ENCODE assay signal across 8 cellular contexts in the genomic region with DNA sequence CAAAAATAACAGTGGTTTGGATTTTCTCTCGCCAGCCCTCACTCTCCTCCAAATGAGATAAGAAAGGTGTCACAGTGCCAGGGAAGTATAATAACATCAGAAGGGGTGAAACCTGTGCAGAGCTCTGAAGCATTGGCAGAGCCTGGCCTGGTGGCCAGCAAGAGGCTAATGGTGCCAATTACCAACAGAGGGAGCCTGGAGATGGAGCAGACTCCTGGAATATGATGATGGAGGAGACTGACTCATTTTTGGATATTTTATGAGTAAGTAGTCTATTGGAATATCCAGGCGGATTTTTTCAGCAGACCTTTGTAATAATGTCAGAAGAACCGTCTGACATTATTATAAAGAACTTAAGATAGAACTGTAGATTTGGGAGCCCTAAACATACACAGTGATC.
DNase-seq lines count a peak whose midpoint lies in the region; ATAC-seq and TF ChIP-seq lines count a peak whose summit lies in the region.

No MANE protein-coding gene starts in this region.

- no peak overlapping the region for H3K27ac ChIP-seq in Karpas-422 (ENCODE audit: low read length)

- H3K4me1 ChIP-seq in Caco-2, result peaks cover 8% of the 10 kb centered on the region; the same call in 1 of the 2 replicates
- no peaks in the 10 kb centered on the region for H3K4me1 ChIP-seq in Karpas-422 (ENCODE audit: low read length)

- H3K9ac ChIP-seq in Karpas-422 (ENCODE audit: low read length), result no peak overlapping the region

- H3K36me3 Mint-ChIP-seq in Caco-2 (ENCODE audit: insufficient read depth, unreplicated experiment), result no peaks in the 10 kb centered on the region
- H3K36me3 Mint-ChIP-seq in chondrocyte (ENCODE audit: low read depth), result no peaks in the 10 kb centered on the region
- no peaks in the 10 kb centered on the region for H3K36me3 Mint-ChIP-seq in memory B cell
- H3K36me3 Mint-ChIP-seq in stimulated activated memory B cell treated with anti-CD40 and anti-IgM and Interleukin-4, amounts not matched to agents 10 μg/mL and 1 μg/mL and 100 μg/mL, for 72 hours, result no peaks in the 10 kb centered on the region

- POLR2A ChIA-PET in Caco-2 (lab: Charles Lee), result no interaction called here

- CTCF ChIA-PET in Caco-2 (lab: Charles Lee), result no interaction called here

- H3K36me3 ChIP-seq in Caco-2 (ENCODE audit: control insufficient read depth, insufficient read depth, low read length) (no peaks in the 10 kb centered on the region), Karpas-422 (ENCODE audit: insufficient read depth, low read length) (no peaks in the 10 kb centered on the region)

- H3K9me3 Mint-ChIP-seq in Caco-2 (ENCODE audit: unreplicated experiment) (no peaks in the 10 kb centered on the region), chondrocyte (ENCODE audit: low read depth) (no peaks in the 10 kb centered on the region), memory B cell (peaks cover 1% of the 10 kb centered on the region)
- H3K9me3 Mint-ChIP-seq in stimulated activated memory B cell treated with anti-CD40 and anti-IgM and Interleukin-4, amounts not matched to agents 10 μg/mL and 1 μg/mL and 100 μg/mL, for 72 hours, result no peaks in the 10 kb centered on the region

- no peak overlapping the region for H3K27ac Mint-ChIP-seq in Caco-2 (ENCODE audit: unreplicated experiment)
- H3K27ac Mint-ChIP-seq in chondrocyte (ENCODE audit: unreplicated experiment), result peak overlapping the region; percentile 68
- peak overlapping the region; percentile 3 for H3K27ac Mint-ChIP-seq in memory B cell
- no peak overlapping the region for H3K27ac Mint-ChIP-seq in stimulated activated memory B cell treated with anti-CD40 and anti-IgM and Interleukin-4, amounts not matched to agents 10 μg/mL and 1 μg/mL and 100 μg/mL, for 72 hours

- DNase-seq in Caco-2 (peak; percentile 39 to 45), NCI-H1694 (lab: John Stamatoyannopoulos, UW) (peak; percentile 4), chondrocyte (ENCODE audit: low spot score) (no peak), memory B cell (ENCODE audit: low spot score in 2 of 2) (no peak), Karpas-422 (no peak)

- H3K27me3 Mint-ChIP-seq in Caco-2 (ENCODE audit: insufficient read depth, unreplicated experiment) (no peaks in the 10 kb centered on the region), chondrocyte (ENCODE audit: low read depth) (no peaks in the 10 kb centered on the region), memory B cell (no peaks in the 10 kb centered on the region)
- no peaks in the 10 kb centered on the region for H3K27me3 Mint-ChIP-seq in stimulated activated memory B cell treated with anti-CD40 and anti-IgM and Interleukin-4, amounts not matched to agents 10 μg/mL and 1 μg/mL and 100 μg/mL, for 72 hours

- H3K27me3 ChIP-seq in Caco-2 (replicated peaks; ENCODE audit: control insufficient read depth, insufficient read depth, low read length) (no peaks in the 10 kb centered on the region), Karpas-422 (ENCODE audit: low read length) (no peaks in the 10 kb centered on the region)

- no peak overlapping the region for H3K4me2 ChIP-seq in Karpas-422 (ENCODE audit: low read depth, low read length, poor library complexity, severe bottlenecking)

- no peaks in the 10 kb centered on the region for H3K79me2 ChIP-seq in Karpas-422 (ENCODE audit: low read length)

- no peak overlapping the region for H2AFZ ChIP-seq in Karpas-422 (ENCODE audit: low read length)

- H3K4me3 Mint-ChIP-seq in Caco-2 (ENCODE audit: unreplicated experiment), result no peak overlapping the region
- H3K4me3 Mint-ChIP-seq in chondrocyte (ENCODE audit: unreplicated experiment), result no peak overlapping the region
- H3K4me3 Mint-ChIP-seq in memory B cell, result no peak overlapping the region
- no peak overlapping the region for H3K4me3 Mint-ChIP-seq in stimulated activated memory B cell treated with anti-CD40 and anti-IgM and Interleukin-4, amounts not matched to agents 10 μg/mL and 1 μg/mL and 100 μg/mL, for 72 hours

- H4K20me1 ChIP-seq in Karpas-422 (ENCODE audit: insufficient read depth, low read depth, low read length), result no peaks in the 10 kb centered on the region

- H3K9me3 ChIP-seq in Caco-2 (no peaks in the 10 kb centered on the region), Karpas-422 (ENCODE audit: low read length) (no peaks in the 10 kb centered on the region)

- ATAC-seq in memory B cell (ENCODE audit: low read depth), result no peak
- ATAC-seq in GM21390 (IDR thresholded peaks at IDR 0.05; ENCODE audit: unreplicated experiment), result no peak
- ATAC-seq in stimulated activated memory B cell treated with anti-CD40 and anti-IgM and Interleukin-4, amounts not matched to agents 10 μg/mL and 1 μg/mL and 100 μg/mL, for 72 hours, result no peak
- no peak for ATAC-seq in activated CD4-positive, CD25-positive, alpha-beta regulatory T cell treated with anti-CD3 and anti-CD28 coated beads, Interleukin-2, amount 50 U/mL, for 24 hours

- no peaks in the 10 kb centered on the region; the same call in 1 of the 2 replicates for H3K9me2 ChIP-seq in Karpas-422 (replicated peaks; ENCODE audit: insufficient read depth, low read length)

- BruUV-seq in Caco-2 (replicated peaks; lab: Mats Ljungman, UMichigan), result no TSS peak

- no peak overlapping the region for H3K4me3 ChIP-seq in Caco-2 (ENCODE audit: low read depth, low read length)
- no peak overlapping the region for H3K4me3 ChIP-seq in Karpas-422 (ENCODE audit: low read length)

- peaks cover 13% of the 10 kb centered on the region for H3K4me1 Mint-ChIP-seq in Caco-2 (ENCODE audit: low read depth, unreplicated experiment)
- H3K4me1 Mint-ChIP-seq in chondrocyte (ENCODE audit: low read depth), result peaks cover 52% of the 10 kb centered on the region
- H3K4me1 Mint-ChIP-seq in memory B cell, result peaks cover 11% of the 10 kb centered on the region
- peaks cover 14% of the 10 kb centered on the region for H3K4me1 Mint-ChIP-seq in stimulated activated memory B cell treated with anti-CD40 and anti-IgM and Interleukin-4, amounts not matched to agents 10 μg/mL and 1 μg/mL and 100 μg/mL, for 72 hours

- TF ChIP-seq CTCF in Caco-2 (IDR thresholded peaks at IDR 0.05; ENCODE audit: insufficient read depth in 1 of 2, low read depth in 1 of 2, low read length in 1 of 2, severe bottlenecking in 1 of 2, unreplicated experiment in 1 of 2) (peak in 1 of 2 experiments; percentile 50), chondrocyte (IDR thresholded peaks at IDR 0.05) (peak; percentile 83)

- intact Hi-C loops in Caco-2 (cut with micrococcal nuclease; ENCODE audit: unreplicated experiment), result loop anchor here (1.0 to 2.0 kb wide), 2 partner anchors 444 to 465 kb away; no protein-coding TSS in a partner anchor

Comparison
In these comparisons a context has a peak if more than half of its experiments do, and no peak if none do; other contexts are left out.
1. DNase-seq: peak in Caco-2 (2 of 2) and NCI-H1694 (single experiment); none in chondrocyte (single experiment), memory B cell (0 of 2) and Karpas-422 (single experiment).
2. H3K27ac Mint-ChIP-seq: peak in chondrocyte (single experiment) and memory B cell (single experiment); none in Caco-2 (single experiment) and stimulated activated memory B cell treated with anti-CD40 and anti-IgM and Interleukin-4, amounts not matched to agents 10 μg/mL and 1 μg/mL and 100 μg/mL, for 72 hours (single experiment).